In the genomic region with DNA sequence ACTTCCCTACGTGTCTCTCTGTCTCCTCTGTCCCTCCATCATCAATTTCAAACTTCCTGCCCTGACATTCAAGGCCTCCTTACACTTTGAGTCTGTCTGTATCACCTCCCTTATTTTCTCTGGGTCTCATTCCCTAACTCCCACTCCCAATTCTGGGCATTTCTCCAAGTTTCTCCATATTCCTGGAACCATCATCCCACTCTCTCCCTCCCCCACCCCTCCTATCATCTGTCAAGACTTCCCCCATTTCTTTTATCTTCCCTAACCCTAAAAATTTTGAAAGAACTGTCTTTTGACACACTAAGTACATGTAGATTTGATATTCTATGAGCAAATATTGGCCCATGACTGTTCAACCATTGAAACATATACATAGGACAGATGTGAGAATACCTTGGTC, we compare ENCODE assay signal across 28 cellular contexts.
"Had no signal": no experiment of that assay in that cellular context is flagged by ENCODE, and none has a peak within 500 bp of the region (broad histone marks: within the 10 kb centered on the region; RNA-seq: fewer than 3 reads in every experiment).

No MANE protein-coding gene starts in this region.

- ATAC-seq: activated CD4-positive, alpha-beta T cell treated with anti-CD3 and anti-CD28 coated beads for 36 hours; activated CD8-positive, alpha-beta T cell treated with anti-CD3 and anti-CD28 coated beads for 36 hours; PC-3; SK-N-SH treated with all-trans-retinoic acid at 6 μM for 48 hours; T-cell had no signal

- H3K36me3 Mint-ChIP-seq: activated naive CD8-positive, alpha-beta T cell treated with anti-CD3 and anti-CD28 coated beads, Interleukin-2, amount 10 ng/mL, durations not matched to agents 7 days and 5 days; T-cell had no signal

- H3K27ac Mint-ChIP-seq: activated CD4-positive, alpha-beta T cell treated with anti-CD3 and anti-CD28 coated beads for 36 hours; activated CD8-positive, alpha-beta T cell treated with anti-CD3 and anti-CD28 coated beads for 36 hours; activated naive CD8-positive, alpha-beta T cell treated with anti-CD3 and anti-CD28 coated beads, Interleukin-2, amount 10 ng/mL, durations not matched to agents 7 days and 5 days; T-cell had no signal

- DNase-seq: activated CD4-positive, alpha-beta T cell treated with anti-CD3 and anti-CD28 coated beads for 36 hours; activated CD4-positive, alpha-beta T cell treated with anti-CD3 and anti-CD28 coated beads, Interleukin-2, amount 50 U/mL, for 1 hour; activated CD8-positive, alpha-beta memory T cell treated with anti-CD3 and anti-CD28 coated beads, Interleukin-2, amount 50 U/mL, for 48 hours; activated CD8-positive, alpha-beta T cell treated with anti-CD3 and anti-CD28 coated beads for 36 hours; activated naive CD4-positive, alpha-beta T cell treated with anti-CD3 and anti-CD28 coated beads, Interleukin-2, amount 50 U/mL, for 16 hours; activated naive CD8-positive, alpha-beta T cell treated with anti-CD3 and anti-CD28 coated beads, Interleukin-2, amount 10 ng/mL, durations not matched to agents 7 days and 5 days; activated T-cell treated with anti-CD3 and anti-CD28 coated beads, Interleukin-2, amount 50 U/mL, for 1 hour; adrenal gland; aorta; caudate nucleus; MM.1S; NCI-H1092; NCI-H1417; NCI-H1930; NCI-H345; NCI-H510A; NCI-H526 treated with DMSO at 0.1 percent for 48 hours; NK-92 treated with Interleukin-12 subunit alpha and Interleukin-12 subunit beta, amount 100 ng/mL, for 24 hours; PC-3; SHP77; T-cell; T-helper 2 cell; T1000; WERI-Rb-1 had no signal

- H3K27ac ChIP-seq: adrenal gland, breast epithelium, KMS-11, SJSA1, WERI-Rb-1 had no signal

- H3K9ac ChIP-seq: KMS-11 had no signal

- H3K27me3 ChIP-seq: adrenal gland, breast epithelium, SJSA1 had no signal

- H3K4me3 ChIP-seq: adrenal gland, breast epithelium, SJSA1 had no signal

- H3K27me3 Mint-ChIP-seq: activated CD4-positive, alpha-beta T cell treated with anti-CD3 and anti-CD28 coated beads for 36 hours; activated CD8-positive, alpha-beta T cell treated with anti-CD3 and anti-CD28 coated beads for 36 hours; activated naive CD8-positive, alpha-beta T cell treated with anti-CD3 and anti-CD28 coated beads, Interleukin-2, amount 10 ng/mL, durations not matched to agents 7 days and 5 days; T-cell had no signal

- H3K4me1 Mint-ChIP-seq: activated CD4-positive, alpha-beta T cell treated with anti-CD3 and anti-CD28 coated beads for 36 hours; activated naive CD8-positive, alpha-beta T cell treated with anti-CD3 and anti-CD28 coated beads, Interleukin-2, amount 10 ng/mL, durations not matched to agents 7 days and 5 days; T-cell had no signal

- H3K9me3 ChIP-seq: adrenal gland, breast epithelium, SJSA1 had no signal

- H3K36me3 ChIP-seq: adrenal gland, breast epithelium, SJSA1, WERI-Rb-1 had no signal

- H3K9me3 Mint-ChIP-seq: activated CD8-positive, alpha-beta T cell treated with anti-CD3 and anti-CD28 coated beads for 36 hours; activated naive CD8-positive, alpha-beta T cell treated with anti-CD3 and anti-CD28 coated beads, Interleukin-2, amount 10 ng/mL, durations not matched to agents 7 days and 5 days had no signal

- H3K4me2 ChIP-seq: KMS-11 had no signal

- H3K4me3 Mint-ChIP-seq: activated CD4-positive, alpha-beta T cell treated with anti-CD3 and anti-CD28 coated beads for 36 hours; activated CD8-positive, alpha-beta T cell treated with anti-CD3 and anti-CD28 coated beads for 36 hours; activated naive CD8-positive, alpha-beta T cell treated with anti-CD3 and anti-CD28 coated beads, Interleukin-2, amount 10 ng/mL, durations not matched to agents 7 days and 5 days; T-cell had no signal

- H3K4me1 ChIP-seq: adrenal gland, breast epithelium had no signal
